Comparison of ENCODE assay signal across 10 cellular contexts in the genomic region with DNA sequence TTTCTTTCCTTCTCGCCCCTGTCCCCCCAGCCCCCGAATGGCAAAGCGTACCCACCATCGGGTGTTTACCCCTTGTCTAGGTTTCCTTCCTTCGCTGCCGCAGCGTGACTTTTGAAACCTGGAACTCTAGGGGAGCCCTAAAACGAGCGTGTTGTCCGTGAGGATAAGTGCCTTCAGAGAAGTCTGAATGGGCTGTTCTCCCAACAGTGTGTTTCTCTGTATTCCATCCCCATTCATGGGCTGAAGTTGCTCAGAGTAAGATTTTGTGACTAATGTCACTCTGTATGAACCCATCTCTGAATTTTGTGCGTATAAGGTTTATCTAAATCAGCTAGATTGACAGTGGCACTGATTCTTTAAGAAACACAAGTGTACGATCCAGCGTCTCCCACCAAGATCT. TPM values are rescaled to one million over a fixed set of nuclear protein-coding genes. Genes with fewer than 3 reads are reported as not detected.
DNase-seq lines count a peak whose midpoint lies in the region; ATAC-seq and TF ChIP-seq lines count a peak whose summit lies in the region.
"Had no signal": no experiment of that assay in that cellular context is flagged by ENCODE, and none has a peak within 500 bp of the region (broad histone marks: within the 10 kb centered on the region; RNA-seq: fewer than 3 reads in every experiment).

No MANE protein-coding gene starts in this region.

- peaks cover 25% of the 10 kb centered on the region for H3K27me3 Mint-ChIP-seq in activated naive CD8-positive, alpha-beta T cell treated with anti-CD3 and anti-CD28 coated beads, Interleukin-2, amount 50 U/mL, for 24 hours

- no peak overlapping the region for H3K27ac Mint-ChIP-seq in activated naive CD8-positive, alpha-beta T cell treated with anti-CD3 and anti-CD28 coated beads, Interleukin-2, amount 50 U/mL, for 24 hours

- H3K4me3 Mint-ChIP-seq in activated naive CD8-positive, alpha-beta T cell treated with anti-CD3 and anti-CD28 coated beads, Interleukin-2, amount 50 U/mL, for 24 hours: peak overlapping the region; percentile 53

- H3K4me1 ChIP-seq in subcutaneous abdominal adipose tissue (ENCODE audit: control insufficient read depth in 5 of 5, insufficient read depth in 5 of 5, low read length in 5 of 5): peaks cover 0 to 21% (median 16%) of the 10 kb centered on the region in 5 donors

- H3K9ac ChIP-seq in subcutaneous abdominal adipose tissue (ENCODE audit: low read length in 5 of 5): peak overlapping the region in 3 of 5 donors; percentile 51 to 63 (median 53)

- H3K36me3 ChIP-seq in kidney epithelial cell (ENCODE audit: control insufficient read depth, insufficient read depth, low read length) (no peaks in the 10 kb centered on the region), subcutaneous abdominal adipose tissue (ENCODE audit: control insufficient read depth in 5 of 5, insufficient read depth in 5 of 5, low read length in 5 of 5) (peaks cover 0 to 2% (median 0%) of the 10 kb centered on the region in 5 donors)

- TF ChIP-seq CTCF in kidney epithelial cell (IDR thresholded peaks at IDR 0.05; ENCODE audit: insufficient read depth, low read length, poor library complexity, severe bottlenecking): no peak

- H3K27me3 ChIP-seq in kidney epithelial cell (ENCODE audit: control insufficient read depth, insufficient read depth, low read length) (no peaks in the 10 kb centered on the region), subcutaneous abdominal adipose tissue (ENCODE audit: control insufficient read depth in 5 of 5, insufficient read depth in 4 of 5, low read length in 5 of 5) (no peaks in the 10 kb centered on the region)

- peaks cover 3% of the 10 kb centered on the region for H3K4me1 Mint-ChIP-seq in activated naive CD8-positive, alpha-beta T cell treated with anti-CD3 and anti-CD28 coated beads, Interleukin-2, amount 50 U/mL, for 24 hours

- peaks cover 3 to 22% (median 17%) of the 10 kb centered on the region in 5 donors for H3K9me3 ChIP-seq in subcutaneous abdominal adipose tissue (ENCODE audit: control insufficient read depth in 5 of 5, low read length in 5 of 5)

- peaks cover 2% of the 10 kb centered on the region for H3K36me3 Mint-ChIP-seq in activated naive CD8-positive, alpha-beta T cell treated with anti-CD3 and anti-CD28 coated beads, Interleukin-2, amount 50 U/mL, for 24 hours (ENCODE audit: low read depth)

- peak overlapping the region; percentile 70 for H3K4me3 ChIP-seq in kidney epithelial cell (ENCODE audit: low read depth, low read length)
- H3K4me3 ChIP-seq in subcutaneous abdominal adipose tissue (ENCODE audit: low read depth in 1 of 5, low read length in 5 of 5): peak overlapping the region; percentile 74 to 86 (median 80)

- H3K9me3 Mint-ChIP-seq in activated naive CD8-positive, alpha-beta T cell treated with anti-CD3 and anti-CD28 coated beads, Interleukin-2, amount 50 U/mL, for 24 hours: peaks cover 20% of the 10 kb centered on the region

- no peak overlapping the region for H3K27ac ChIP-seq in subcutaneous abdominal adipose tissue (ENCODE audit: low read depth, low read length)

- peak; percentile 40 for DNase-seq in NCI-H2171 treated with DMSO at 0.1 percent for 48 hours (lab: John Stamatoyannopoulos, UW)
- DNase-seq in NCI-H2171 (lab: John Stamatoyannopoulos, UW): no peak
- DNase-seq in activated naive CD8-positive, alpha-beta T cell treated with anti-CD3 and anti-CD28 coated beads, Interleukin-2, amount 50 U/mL, for 24 hours: no peak
- DNase-seq in kidney epithelial cell (ENCODE audit: low read depth): no peak
- no peak for DNase-seq in DMS114 treated with DMSO at 0.1 percent for 48 hours (lab: John Stamatoyannopoulos, UW; ENCODE audit: unreplicated experiment)
- no peak for DNase-seq in ACHN
- no peak for DNase-seq in NCI-H446 (lab: John Stamatoyannopoulos, UW)
- DNase-seq: AML-193 had no signal

- ATAC-seq in activated naive CD8-positive, alpha-beta T cell treated with anti-CD3 and anti-CD28 coated beads, Interleukin-2, amount 50 U/mL, for 24 hours: no peak

- in situ Hi-C loops in ACHN (cut with HindIII; ENCODE audit: low pct_ligation_motif_present, low pct_unique_long_range_greater_than_20kb, low sequenced_read_pairs): no loop called here

RNA-seq across cellular contexts. Expression of gene MACROD2, which starts 0.9 kb away (rescaled TPM):
- 0.79 and 7.9 TPM in 2 replicates for total RNA-seq in kidney epithelial cell

RNA-seq across cellular contexts. Expression of gene SEL1L2, which starts 5.9 kb away (rescaled TPM):
- not detected in 2 replicates for total RNA-seq in kidney epithelial cell
- total RNA-seq: renal cortical epithelial cell had no signal
